20 cellular contexts compared by ENCODE assay signal in genomic region chr15:88108991-88109390, GRCh38.
DNase-seq lines count a peak whose midpoint lies in the region; ATAC-seq and TF ChIP-seq lines count a peak whose summit lies in the region.
"Had no signal": no experiment of that assay in that cellular context is flagged by ENCODE, and none has a peak within 500 bp of the region (broad histone marks: within the 10 kb centered on the region; RNA-seq: fewer than 3 reads in every experiment).

No MANE protein-coding gene starts in this region.

- H3K4me1 ChIP-seq in thyroid gland = no peaks in the 10 kb centered on the region

- DNase-seq in NCI-H1092 (lab: John Stamatoyannopoulos, UW) (peak; percentile 16), NCI-H1417 treated with DMSO at 0.1 percent for 48 hours (lab: John Stamatoyannopoulos, UW) (peak; percentile 59), NCI-H748 treated with DMSO at 0.1 percent for 48 hours (lab: John Stamatoyannopoulos, UW) (peak; percentile 23), cerebellum (ENCODE audit: low spot score) (peak; percentile 50), thyroid gland (no peak), NCI-H524 (lab: John Stamatoyannopoulos, UW) (no peak)
- DNase-seq: CD4-positive, alpha-beta memory T cell; DMS 273 treated with DMSO at 0.1 percent for 48 hours; DMS79; KBM-7; MG63; NCI-H1694; NCI-H2029 treated with DMSO at 0.1 percent for 48 hours; NCI-H526; PC-3; T-helper 2 cell had no signal

- H3K4me3 ChIP-seq in thyroid gland (replicated peaks in 1 of 3) = no peak overlapping the region
- H3K4me3 ChIP-seq: MG63, SJCRH30 had no signal

- no peak for TF ChIP-seq CTCF in thyroid gland (IDR thresholded peaks at IDR 0.05)

- H3K9me3 ChIP-seq in thyroid gland = no peaks in the 10 kb centered on the region
- H3K9me3 ChIP-seq: MG63, SJCRH30 had no signal

- no peaks in the 10 kb centered on the region for H3K36me3 ChIP-seq in thyroid gland
- H3K36me3 ChIP-seq: MG63, SJCRH30 had no signal

- intact Hi-C loops in thyroid gland (cut with DNase I) = no loop called here

- no peaks in the 10 kb centered on the region for H3K27me3 ChIP-seq in thyroid gland
- H3K27me3 ChIP-seq: MG63, SJCRH30 had no signal

- H3K27ac ChIP-seq in thyroid gland = no peak overlapping the region
- H3K27ac ChIP-seq: SJCRH30 had no signal

- ATAC-seq in GM18868 (IDR thresholded peaks at IDR 0.05; ENCODE audit: unreplicated experiment) = no peak
- ATAC-seq: PC-3, Right ventricle myocardium inferior, SK-N-SH treated with all-trans-retinoic acid at 6 μM for 48 hours had no signal

- 83 to 89% methylated on average over 12 of the region's 12 CpGs for WGBS in thyroid gland, 2 donors

- no peak for TF ChIP-seq POLR2A in thyroid gland (IDR thresholded peaks at IDR 0.05)

Comparison
In these comparisons a context has a peak if more than half of its experiments do, and no peak if none do; other contexts are left out.
1. DNase-seq: peak in NCI-H1092 (single experiment), NCI-H1417 treated with DMSO at 0.1 percent for 48 hours (single experiment), NCI-H748 treated with DMSO at 0.1 percent for 48 hours (single experiment) and cerebellum (single experiment); none in thyroid gland (0 of 2) and NCI-H524 (0 of 2).